ENCODE assay signal across 13 cellular contexts in genomic region chr6:56814308-56814707, GRCh38.
DNase-seq lines count a peak whose midpoint lies in the region; ATAC-seq and TF ChIP-seq lines count a peak whose summit lies in the region.
"Had no signal": no experiment of that assay in that cellular context is flagged by ENCODE, and none has a peak within 500 bp of the region (broad histone marks: within the 10 kb centered on the region; RNA-seq: fewer than 3 reads in every experiment).

No MANE protein-coding gene starts in this region.

- peak overlapping the region in 54 of 59 donors; percentile 6 to 95 (median 72) for H3K27ac ChIP-seq in dorsolateral prefrontal cortex
- H3K27ac ChIP-seq: brain microvascular endothelial cell, SJSA1, suprapubic skin had no signal

- peak overlapping the region in 35 of 59 donors; percentile 1 to 40 (median 22) for H3K4me3 ChIP-seq in dorsolateral prefrontal cortex
- H3K4me3 ChIP-seq: SJSA1, suprapubic skin had no signal

- ATAC-seq in HG03280 (IDR thresholded peaks at IDR 0.05; ENCODE audit: unreplicated experiment), result peak; percentile 52
- no peak for ATAC-seq in GM21360 (IDR thresholded peaks at IDR 0.05; ENCODE audit: unreplicated experiment)
- ATAC-seq in HG03196 (IDR thresholded peaks at IDR 0.05; ENCODE audit: unreplicated experiment), result no peak
- no peak for ATAC-seq in HG03457 (IDR thresholded peaks at IDR 0.05; ENCODE audit: unreplicated experiment)

- TF ChIP-seq CTCF in dorsolateral prefrontal cortex (IDR thresholded peaks at IDR 0.05 in 54 of 56, conservative IDR thresholded peaks at IDR 0.05 in 2 of 56; ENCODE audit: low read depth in 1 of 56, partially characterized antibody in 56 of 56), result no peak

- no peaks in the 10 kb centered on the region for H3K27me3 ChIP-seq in dorsolateral prefrontal cortex
- H3K27me3 ChIP-seq: brain microvascular endothelial cell, SJSA1, suprapubic skin had no signal

- intact Hi-C loops in dorsolateral prefrontal cortex (cut with DNase I), result no loop called here

- DNase-seq in NCI-H1105 treated with DMSO at 0.1 percent for 48 hours (lab: John Stamatoyannopoulos, UW), result peak; percentile 38
- DNase-seq in NCI-H1105 (lab: John Stamatoyannopoulos, UW), result no peak
- DNase-seq in dorsolateral prefrontal cortex, result no peak
- DNase-seq in superior temporal gyrus (ENCODE audit: extremely low spot score), result peak; percentile 73
- DNase-seq: activated CD4-positive, CD25-positive, alpha-beta regulatory T cell; brain microvascular endothelial cell; NCI-H446 treated with DMSO at 0.1 percent for 48 hours had no signal

Comparison
In these comparisons a context has a peak if more than half of its experiments do, and no peak if none do; other contexts are left out.
1. DNase-seq: peak in NCI-H1105 treated with DMSO at 0.1 percent for 48 hours (single experiment) and superior temporal gyrus (single experiment); none in NCI-H1105 (single experiment) and dorsolateral prefrontal cortex (0 of 10).